In genomic region chr6:155056756-155057155, GRCh38 we compare ENCODE assay signal across 8 cellular contexts.
"Had no signal": no experiment of that assay in that cellular context is flagged by ENCODE, and none has a peak within 500 bp of the region (broad histone marks: within the 10 kb centered on the region; RNA-seq: fewer than 3 reads in every experiment).

No MANE protein-coding gene starts in this region.

- H3K4me3 ChIP-seq: GM12878 had no signal

- ATAC-seq: GM12878 had no signal

- DNase-seq: GDM1, GF-D8 had no signal

- FAIRE-seq: G401.6, GM12878, GM12891, GM12892, GM18507, GM19239 had no signal
